16 cellular contexts compared by ENCODE assay signal in the genomic region with DNA sequence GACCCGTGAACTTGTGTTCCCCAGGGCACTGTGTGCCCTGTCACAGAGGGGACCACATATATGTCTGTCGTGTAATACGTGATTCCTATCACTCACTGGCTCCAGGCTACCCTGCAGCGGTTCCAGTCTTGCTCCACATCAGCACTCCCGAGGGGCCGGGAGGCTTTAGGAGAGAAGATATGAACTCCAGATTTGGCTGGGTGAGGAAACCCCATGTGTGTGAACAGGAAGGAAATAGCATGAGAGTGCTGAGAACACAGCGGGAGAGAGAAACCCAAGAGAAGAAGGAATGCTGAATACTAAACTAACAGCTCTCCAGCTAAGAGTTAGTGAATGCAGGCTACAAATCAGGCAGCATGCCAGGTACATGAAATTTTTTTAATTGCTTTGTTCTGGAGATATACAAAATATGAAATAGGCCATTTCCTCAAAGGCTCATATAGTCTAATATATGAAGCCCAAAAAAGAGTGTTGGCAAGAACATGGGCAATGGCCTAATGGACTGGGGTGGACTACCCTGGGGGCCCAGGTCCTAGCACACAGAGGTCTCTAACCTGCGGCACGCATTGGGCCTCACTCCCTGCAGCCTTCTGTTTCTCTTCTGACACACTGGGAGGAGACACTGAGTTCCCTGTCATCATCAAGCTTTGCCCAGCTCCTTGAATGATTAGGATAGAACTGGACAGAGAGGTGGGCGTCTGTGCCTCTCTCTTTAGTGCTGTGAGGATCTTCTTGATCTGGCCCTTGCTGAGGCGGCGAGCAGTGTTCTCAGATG.
"Had no signal": no experiment of that assay in that cellular context is flagged by ENCODE, and none has a peak within 500 bp of the region (broad histone marks: within the 10 kb centered on the region; RNA-seq: fewer than 3 reads in every experiment).

No MANE protein-coding gene starts in this region.

- H3K4me1 Mint-ChIP-seq: stimulated activated naive B cell treated with anti-CD40 and anti-IgM and Interleukin-4, amounts not matched to agents 10 μg/mL and 1 μg/mL and 100 μg/mL, for 72 hours had no signal

- H3K36me3 Mint-ChIP-seq: naive thymus-derived CD4-positive, alpha-beta T cell; stimulated activated naive B cell treated with anti-CD40 and anti-IgM and Interleukin-4, amounts not matched to agents 10 μg/mL and 1 μg/mL and 100 μg/mL, for 72 hours had no signal

- H3K4me3 ChIP-seq: mucosa of descending colon, skin epidermis, transverse colon, vagina had no signal

- H3K4me1 ChIP-seq: transverse colon, vagina had no signal

- H3K27ac ChIP-seq: skin epidermis, transverse colon, vagina had no signal

- H3K36me3 ChIP-seq: transverse colon, vagina had no signal

- H3K27me3 ChIP-seq: transverse colon, vagina had no signal

- H3K9me3 ChIP-seq: mucosa of descending colon, transverse colon, vagina had no signal

- H3K4me3 Mint-ChIP-seq: activated T-cell treated with anti-CD3 and anti-CD28 coated beads, Interleukin-2, amount 50 U/mL, for 4 hours; naive thymus-derived CD4-positive, alpha-beta T cell; stimulated activated naive B cell treated with anti-CD40 and anti-IgM and Interleukin-4, amounts not matched to agents 10 μg/mL and 1 μg/mL and 100 μg/mL, for 72 hours had no signal

- H3K27ac Mint-ChIP-seq: naive thymus-derived CD4-positive, alpha-beta T cell; stimulated activated naive B cell treated with anti-CD40 and anti-IgM and Interleukin-4, amounts not matched to agents 10 μg/mL and 1 μg/mL and 100 μg/mL, for 72 hours had no signal

- DNase-seq: activated CD4-positive, alpha-beta T cell treated with anti-CD3 and anti-CD28 coated beads for 1 hour; activated CD4-positive, alpha-beta T cell treated with anti-CD3 and anti-CD28 coated beads, Interleukin-2, amount 50 U/mL, for 48 hours; activated effector memory CD4-positive, alpha-beta T cell treated with Interleukin-2 at 50 U/mL for 16 hours; activated naive CD4-positive, alpha-beta T cell treated with anti-CD3 and anti-CD28 coated beads, Interleukin-2, amount 50 U/mL, for 16 hours; activated T-cell treated with anti-CD3 and anti-CD28 coated beads, Interleukin-2, amount 50 U/mL, for 4 hours; left cardiac atrium; mucosa of descending colon; naive thymus-derived CD4-positive, alpha-beta T cell; stimulated activated CD4-positive, alpha-beta T cell treated with anti-CD3 and anti-CD28 coated beads, Interleukin-15, amount 100 ng/mL, for 24 hours; stimulated activated CD4-positive, alpha-beta T cell treated with anti-CD3 and anti-CD28 coated beads, Interleukin-4, amount 100 ng/mL, for 1 hour; stimulated activated naive B cell treated with anti-CD40 and anti-IgM and Interleukin-4, amounts not matched to agents 10 μg/mL and 1 μg/mL and 100 μg/mL, for 72 hours; T-helper 1 cell; T1000; transverse colon had no signal
